8 cellular contexts compared by ENCODE assay signal in the genomic region with DNA sequence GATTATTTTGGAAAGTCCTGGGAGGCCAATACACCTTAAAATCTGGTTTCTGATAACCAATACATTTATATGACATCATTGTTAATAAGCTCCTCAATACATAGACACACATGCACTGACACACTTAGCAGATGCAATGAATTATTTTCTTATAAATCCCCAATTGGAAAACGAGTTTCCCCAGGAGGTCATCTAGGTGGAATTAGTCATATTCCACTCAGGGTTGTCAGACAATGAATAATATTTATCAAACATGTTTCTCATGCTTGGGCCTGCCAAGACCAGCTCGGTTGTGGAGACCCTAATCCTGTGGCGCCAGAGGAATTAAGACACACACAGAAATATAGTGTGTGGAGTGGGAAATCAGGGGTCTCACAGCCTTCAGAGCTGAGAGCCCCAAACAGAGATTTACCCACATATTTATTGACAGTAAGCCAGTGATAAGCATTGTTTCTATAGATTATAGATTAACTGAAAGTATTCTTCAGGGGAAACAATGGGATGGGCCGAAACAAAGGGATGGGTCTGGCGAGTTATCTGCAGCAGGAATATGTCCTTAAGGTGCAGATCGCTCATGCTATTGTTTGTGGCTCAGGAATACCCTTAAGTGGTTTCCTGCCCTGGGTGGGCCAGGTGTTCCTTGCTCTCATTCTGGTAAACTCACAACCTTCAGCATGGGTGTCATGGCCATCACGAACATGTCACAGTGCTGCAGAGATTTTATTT. TPM values are rescaled to one million over a fixed set of nuclear protein-coding genes. Genes with fewer than 3 reads are reported as not detected.
"Had no signal": no experiment of that assay in that cellular context is flagged by ENCODE, and none has a peak within 500 bp of the region (broad histone marks: within the 10 kb centered on the region; RNA-seq: fewer than 3 reads in every experiment).

No MANE protein-coding gene starts in this region.

RNA-seq across cellular contexts. Expression of gene TAS2R46, which starts 12.1 kb away (rescaled TPM):
- polyA plus RNA-seq: neural cell, ovary, right cardiac atrium, small intestine, stomach had no signal

RNA-seq across cellular contexts. Expression of gene TAS2R43, which starts 42.1 kb away (rescaled TPM):
- total RNA-seq: osteoblast, renal cortical epithelial cell, right cardiac atrium had no signal
- polyA plus RNA-seq: right cardiac atrium, sigmoid colon, stomach had no signal
